20 cellular contexts compared by ENCODE assay signal in the genomic region with DNA sequence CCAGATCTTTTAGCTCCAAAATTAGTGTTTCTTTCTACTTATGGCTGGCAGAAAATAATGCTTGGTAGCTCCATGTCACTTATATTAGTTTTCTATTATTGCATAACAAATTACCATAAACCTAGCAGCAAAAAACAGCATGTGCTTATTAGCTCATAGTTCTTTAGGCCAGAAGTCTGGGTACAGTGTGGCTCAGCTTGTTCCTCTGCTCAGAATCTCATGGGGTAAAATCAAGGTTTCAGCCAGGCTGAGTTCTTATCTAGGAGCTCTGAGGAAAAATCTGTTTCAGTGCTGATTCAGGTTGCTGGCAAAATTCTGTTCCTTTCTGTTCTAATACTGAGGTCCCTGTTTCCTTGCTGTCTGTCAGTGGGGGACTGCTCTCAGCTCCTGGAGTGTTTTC.
"Had no signal": no experiment of that assay in that cellular context is flagged by ENCODE, and none has a peak within 500 bp of the region (broad histone marks: within the 10 kb centered on the region; RNA-seq: fewer than 3 reads in every experiment).

No MANE protein-coding gene starts in this region.

- H2AFZ ChIP-seq: neural progenitor cell had no signal

- H3K4me3 Mint-ChIP-seq: activated CD4-positive, alpha-beta memory T cell treated with anti-CD3 and anti-CD28 coated beads for 36 hours; activated CD4-positive, alpha-beta T cell treated with anti-CD3 and anti-CD28 coated beads for 36 hours; activated CD8-positive, alpha-beta memory T cell treated with anti-CD3 and anti-CD28 coated beads, Interleukin-2, amount 10 ng/mL, durations not matched to agents 7 days and 5 days; activated naive CD4-positive, alpha-beta T cell treated with anti-CD3 and anti-CD28 coated beads, Interleukin-2, amount 50 U/mL, for 24 hours; effector memory CD8-positive, alpha-beta T cell; immature natural killer cell; neural progenitor cell; stimulated activated effector memory CD8-positive, alpha-beta T cell treated with anti-CD3 and anti-CD28 coated beads, Interleukin-12 subunit alpha, Interleukin-12 subunit beta, amount 100 ng/mL, for 72 hours; T-helper 17 cell had no signal

- H3K36me3 ChIP-seq: brain microvascular endothelial cell, neural progenitor cell, ovary had no signal

- H3K4me2 ChIP-seq: neural progenitor cell had no signal

- H3K9me3 ChIP-seq: ovary had no signal

- H3K27ac ChIP-seq: brain microvascular endothelial cell, epithelial cell of prostate, neural progenitor cell, ovary had no signal

- H3K27me3 Mint-ChIP-seq: activated CD4-positive, alpha-beta memory T cell treated with anti-CD3 and anti-CD28 coated beads for 36 hours; activated CD4-positive, alpha-beta T cell treated with anti-CD3 and anti-CD28 coated beads for 36 hours; activated CD8-positive, alpha-beta memory T cell treated with anti-CD3 and anti-CD28 coated beads, Interleukin-2, amount 10 ng/mL, durations not matched to agents 7 days and 5 days; activated naive CD4-positive, alpha-beta T cell treated with anti-CD3 and anti-CD28 coated beads, Interleukin-2, amount 50 U/mL, for 24 hours; effector memory CD8-positive, alpha-beta T cell; naive B cell; T-helper 17 cell had no signal

- H3K9ac ChIP-seq: neural progenitor cell had no signal

- DNase-seq: activated CD4-positive, alpha-beta memory T cell treated with anti-CD3 and anti-CD28 coated beads for 36 hours; activated CD4-positive, alpha-beta T cell treated with anti-CD3 and anti-CD28 coated beads for 36 hours; activated CD8-positive, alpha-beta memory T cell treated with anti-CD3 and anti-CD28 coated beads, Interleukin-2, amount 10 ng/mL, durations not matched to agents 7 days and 5 days; activated effector memory CD4-positive, alpha-beta T cell treated with anti-CD3 and anti-CD28 coated beads, Interleukin-2, amount 50 U/mL, for 16 hours; activated T-cell treated with anti-CD3 and anti-CD28 coated beads, Interleukin-2, amount 50 U/mL, for 48 hours; amygdala; brain microvascular endothelial cell; cerebellar nuclear complex; dermis blood vessel endothelial cell; effector memory CD8-positive, alpha-beta T cell; glutamatergic neuron; immature natural killer cell; naive B cell; ovary; T-helper 17 cell had no signal

- ATAC-seq: activated CD4-positive, alpha-beta T cell treated with anti-CD3 and anti-CD28 coated beads for 36 hours; activated CD8-positive, alpha-beta memory T cell treated with anti-CD3 and anti-CD28 coated beads, Interleukin-2, amount 10 ng/mL, durations not matched to agents 7 days and 5 days; effector memory CD8-positive, alpha-beta T cell; stimulated activated effector memory CD8-positive, alpha-beta T cell treated with anti-CD3 and anti-CD28 coated beads, Interleukin-12 subunit alpha, Interleukin-12 subunit beta, amount 100 ng/mL, for 72 hours; T-helper 17 cell had no signal

- H3K4me1 ChIP-seq: neural progenitor cell had no signal

- H3K4me3 ChIP-seq: neural progenitor cell, ovary had no signal

- H3K36me3 Mint-ChIP-seq: activated CD4-positive, alpha-beta memory T cell treated with anti-CD3 and anti-CD28 coated beads for 36 hours; activated naive CD4-positive, alpha-beta T cell treated with anti-CD3 and anti-CD28 coated beads, Interleukin-2, amount 50 U/mL, for 24 hours; immature natural killer cell; neural progenitor cell; stimulated activated effector memory CD8-positive, alpha-beta T cell treated with anti-CD3 and anti-CD28 coated beads, Interleukin-12 subunit alpha, Interleukin-12 subunit beta, amount 100 ng/mL, for 72 hours had no signal

- H3K4me1 Mint-ChIP-seq: activated CD8-positive, alpha-beta memory T cell treated with anti-CD3 and anti-CD28 coated beads, Interleukin-2, amount 10 ng/mL, durations not matched to agents 7 days and 5 days; activated naive CD4-positive, alpha-beta T cell treated with anti-CD3 and anti-CD28 coated beads, Interleukin-2, amount 50 U/mL, for 24 hours; immature natural killer cell; stimulated activated effector memory CD8-positive, alpha-beta T cell treated with anti-CD3 and anti-CD28 coated beads, Interleukin-12 subunit alpha, Interleukin-12 subunit beta, amount 100 ng/mL, for 72 hours had no signal

- H3K9me3 Mint-ChIP-seq: activated naive CD4-positive, alpha-beta T cell treated with anti-CD3 and anti-CD28 coated beads, Interleukin-2, amount 50 U/mL, for 24 hours; effector memory CD8-positive, alpha-beta T cell; immature natural killer cell; neural progenitor cell; stimulated activated effector memory CD8-positive, alpha-beta T cell treated with anti-CD3 and anti-CD28 coated beads, Interleukin-12 subunit alpha, Interleukin-12 subunit beta, amount 100 ng/mL, for 72 hours had no signal

- H3K27ac Mint-ChIP-seq: activated CD4-positive, alpha-beta memory T cell treated with anti-CD3 and anti-CD28 coated beads for 36 hours; activated CD4-positive, alpha-beta T cell treated with anti-CD3 and anti-CD28 coated beads for 36 hours; activated CD8-positive, alpha-beta memory T cell treated with anti-CD3 and anti-CD28 coated beads, Interleukin-2, amount 10 ng/mL, durations not matched to agents 7 days and 5 days; activated naive CD4-positive, alpha-beta T cell treated with anti-CD3 and anti-CD28 coated beads, Interleukin-2, amount 50 U/mL, for 24 hours; effector memory CD8-positive, alpha-beta T cell; immature natural killer cell; neural progenitor cell; stimulated activated effector memory CD8-positive, alpha-beta T cell treated with anti-CD3 and anti-CD28 coated beads, Interleukin-12 subunit alpha, Interleukin-12 subunit beta, amount 100 ng/mL, for 72 hours; T-helper 17 cell had no signal

- FAIRE-seq: urothelium cell line had no signal

- H3K27me3 ChIP-seq: brain microvascular endothelial cell, neural progenitor cell, ovary had no signal
